In genomic region chr5:18752317-18752716, GRCh38 we compare ENCODE assay signal across 1 cellular context.
TF ChIP-seq lines count a peak whose summit lies in the region.

No MANE protein-coding gene starts in this region.

TF ChIP-seq in GM23338, 12 proteins besides CTCF, POLR2A, EP300 and RAD21 (continued from another document):
- TF ChIP-seq, protein P1, sequence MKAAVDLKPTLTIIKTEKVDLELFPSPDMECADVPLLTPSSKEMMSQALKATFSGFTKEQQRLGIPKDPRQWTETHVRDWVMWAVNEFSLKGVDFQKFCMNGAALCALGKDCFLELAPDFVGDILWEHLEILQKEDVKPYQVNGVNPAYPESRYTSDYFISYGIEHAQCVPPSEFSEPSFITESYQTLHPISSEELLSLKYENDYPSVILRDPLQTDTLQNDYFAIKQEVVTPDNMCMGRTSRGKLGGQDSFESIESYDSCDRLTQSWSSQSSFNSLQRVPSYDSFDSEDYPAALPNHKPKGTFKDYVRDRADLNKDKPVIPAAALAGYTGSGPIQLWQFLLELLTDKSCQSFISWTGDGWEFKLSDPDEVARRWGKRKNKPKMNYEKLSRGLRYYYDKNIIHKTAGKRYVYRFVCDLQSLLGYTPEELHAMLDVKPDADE (IDR thresholded peaks at IDR 0.05) = no peak
- TF ChIP-seq CREB1 (CRISPR knock-in tag; IDR thresholded peaks at IDR 0.05; ENCODE audit: low read depth) = no peak
- TF ChIP-seq ZNF331 (CRISPR knock-in tag; IDR thresholded peaks at IDR 0.05; ENCODE audit: low read depth) = no peak
- no peak for TF ChIP-seq STAT1 (IDR thresholded peaks at IDR 0.05; ENCODE audit: unreplicated experiment)
- TF ChIP-seq EZH2phosphoT487 (IDR thresholded peaks at IDR 0.05; ENCODE audit: unreplicated experiment) = no peak
